ENCODE assay signal across 2 cellular contexts in genomic region chr20:18080836-18081235, GRCh38. TPM values are rescaled to one million over a fixed set of nuclear protein-coding genes. Genes with fewer than 3 reads are reported as not detected.
"Had no signal": no experiment of that assay in that cellular context is flagged by ENCODE, and none has a peak within 500 bp of the region (broad histone marks: within the 10 kb centered on the region; RNA-seq: fewer than 3 reads in every experiment).

No MANE protein-coding gene starts in this region.

RNA-seq across cellular contexts. Expression of gene OVOL2, which starts 23.1 kb away (rescaled TPM):
- total RNA-seq: G401, GM12878 had no signal
- polyA plus RNA-seq: GM12878 had no signal
